Comparison of ENCODE assay signal across 8 cellular contexts in the genomic region with DNA sequence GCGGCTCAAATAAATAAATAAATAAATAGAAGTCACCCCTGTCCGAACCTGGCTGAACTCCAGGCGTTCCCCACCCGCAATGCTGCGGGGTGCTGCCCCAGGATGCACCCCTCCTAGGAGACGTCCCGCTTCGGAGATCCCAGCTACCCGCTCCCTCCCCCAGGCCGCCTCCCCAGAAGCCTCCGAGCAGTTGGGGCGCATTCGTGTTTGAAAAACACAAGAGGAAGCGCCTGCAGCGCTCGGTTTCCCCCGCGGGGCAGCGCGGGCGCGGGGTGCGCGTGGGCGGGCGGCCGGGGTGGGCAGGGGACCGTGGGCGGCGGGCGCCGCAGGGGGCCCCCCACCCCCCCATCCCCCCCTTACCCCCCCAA. TPM values are rescaled to one million over a fixed set of nuclear protein-coding genes. Genes with fewer than 3 reads are reported as not detected.
DNase-seq lines count a peak whose midpoint lies in the region; ATAC-seq and TF ChIP-seq lines count a peak whose summit lies in the region.

No MANE protein-coding gene starts in this region.

- H3K4ac ChIP-seq in trophoblast cell (ENCODE audit: low read depth, low read length): peak overlapping the region; percentile 33

- H4K8ac ChIP-seq in trophoblast cell (ENCODE audit: low read depth, low read length): peak overlapping the region; percentile 78

- H3K27me3 ChIP-seq in Caco-2 (replicated peaks; ENCODE audit: control insufficient read depth, insufficient read depth, low read length) (no peaks in the 10 kb centered on the region), Karpas-422 (ENCODE audit: low read length) (no peaks in the 10 kb centered on the region), cardiac muscle cell (peaks cover 22% of the 10 kb centered on the region), trophoblast cell (ENCODE audit: insufficient read depth, low read length) (no peaks in the 10 kb centered on the region)

- H2AK5ac ChIP-seq in trophoblast cell (ENCODE audit: low read length): peak overlapping the region; percentile 29

- H4K20me1 ChIP-seq in Karpas-422 (ENCODE audit: insufficient read depth, low read depth, low read length): no peaks in the 10 kb centered on the region

- H2AFZ ChIP-seq in Karpas-422 (ENCODE audit: low read length): peak overlapping the region; percentile 39; the same call in 1 of the 2 replicates
- H2AFZ ChIP-seq in trophoblast cell (ENCODE audit: insufficient read depth, low read length, poor library complexity): no peak overlapping the region

- peak overlapping the region; percentile 58 for H4K12ac ChIP-seq in trophoblast cell (ENCODE audit: low read depth, low read length)

- peak; percentile 17 to 45 for ATAC-seq in activated naive CD4-positive, alpha-beta T cell treated with anti-CD3 and anti-CD28 coated beads, Interleukin-2, amount 50 U/mL, for 72 hours
- ATAC-seq in GM18858 (IDR thresholded peaks at IDR 0.05; ENCODE audit: unreplicated experiment) (no peak), HG02840 (IDR thresholded peaks at IDR 0.05; ENCODE audit: low FRiP score, unreplicated experiment) (no peak)

- H3K9me3 Mint-ChIP-seq in Caco-2 (ENCODE audit: unreplicated experiment): no peaks in the 10 kb centered on the region
- H3K9me3 Mint-ChIP-seq in activated naive CD4-positive, alpha-beta T cell treated with anti-CD3 and anti-CD28 coated beads, Interleukin-2, amount 50 U/mL, for 72 hours: peaks cover 7 to 14% of the 10 kb centered on the region in 2 donors

- intact Hi-C loops in Caco-2 (cut with micrococcal nuclease; ENCODE audit: unreplicated experiment): loop anchor here (1.0 kb wide), 4 partner anchors 15 to 56 kb away; no protein-coding TSS in a partner anchor

- H3K4me3 Mint-ChIP-seq in Caco-2 (ENCODE audit: unreplicated experiment): peak overlapping the region; percentile 68

- no peak overlapping the region for H2BK12ac ChIP-seq in trophoblast cell (ENCODE audit: low read length)

- H3K9me3 ChIP-seq in Caco-2: no peaks in the 10 kb centered on the region
- H3K9me3 ChIP-seq in Karpas-422 (ENCODE audit: low read length): no peaks in the 10 kb centered on the region
- H3K9me3 ChIP-seq in cardiac muscle cell (ENCODE audit: low read depth): no peaks in the 10 kb centered on the region
- H3K9me3 ChIP-seq in trophoblast cell (ENCODE audit: insufficient read depth, low read depth, low read length): no peaks in the 10 kb centered on the region

- no peak overlapping the region for H3K23ac ChIP-seq in trophoblast cell (ENCODE audit: low read length)

- peak overlapping the region; percentile 72 for H3K27ac ChIP-seq in Karpas-422 (ENCODE audit: low read length)
- H3K27ac ChIP-seq in cardiac muscle cell: no peak overlapping the region
- H3K27ac ChIP-seq in trophoblast cell (ENCODE audit: low read depth, low read length): no peak overlapping the region

- H3K79me2 ChIP-seq in Karpas-422 (ENCODE audit: low read length) (no peaks in the 10 kb centered on the region), trophoblast cell (ENCODE audit: control insufficient read depth, insufficient read depth, low read length, poor library complexity) (peaks cover 4% of the 10 kb centered on the region)

- no peaks in the 10 kb centered on the region for H3K27me3 Mint-ChIP-seq in Caco-2 (ENCODE audit: insufficient read depth, unreplicated experiment)

- H3K18ac ChIP-seq in trophoblast cell (ENCODE audit: low read length): peak overlapping the region; percentile 64

- H2BK120ac ChIP-seq in trophoblast cell (ENCODE audit: insufficient read depth, low read length, poor library complexity): peak overlapping the region; percentile 77

- peak overlapping the region; percentile 63 for H3K4me3 ChIP-seq in Caco-2 (ENCODE audit: low read depth, low read length)
- peak overlapping the region; percentile 66 for H3K4me3 ChIP-seq in Karpas-422 (ENCODE audit: low read length)
- H3K4me3 ChIP-seq in cardiac muscle cell: peak overlapping the region; percentile 27
- peak overlapping the region; percentile 65 for H3K4me3 ChIP-seq in trophoblast cell (ENCODE audit: low read depth, low read length)

- H3K27ac Mint-ChIP-seq in Caco-2 (ENCODE audit: unreplicated experiment): peak overlapping the region; percentile 97
- H3K27ac Mint-ChIP-seq in activated naive CD4-positive, alpha-beta T cell treated with anti-CD3 and anti-CD28 coated beads, Interleukin-2, amount 50 U/mL, for 72 hours: peak overlapping the region in 1 of 2 donors; percentile 85

- peak overlapping the region; percentile 80 for H3K9ac ChIP-seq in Karpas-422 (ENCODE audit: low read length)
- no peak overlapping the region for H3K9ac ChIP-seq in trophoblast cell (ENCODE audit: low read length)

- peaks cover 25% of the 10 kb centered on the region for H3K4me1 Mint-ChIP-seq in Caco-2 (ENCODE audit: low read depth, unreplicated experiment)

- peaks cover 19% of the 10 kb centered on the region for H3K79me1 ChIP-seq in trophoblast cell (ENCODE audit: low read length)

- peak overlapping the region; percentile 78 for H3K4me2 ChIP-seq in Karpas-422 (ENCODE audit: low read depth, low read length, poor library complexity, severe bottlenecking)
- H3K4me2 ChIP-seq in trophoblast cell (ENCODE audit: low read length): peak overlapping the region; percentile 80

- H3K36me3 ChIP-seq in Caco-2 (ENCODE audit: control insufficient read depth, insufficient read depth, low read length) (no peaks in the 10 kb centered on the region), Karpas-422 (ENCODE audit: insufficient read depth, low read length) (no peaks in the 10 kb centered on the region; the same call in 1 of the 2 replicates), cardiac muscle cell (no peaks in the 10 kb centered on the region), trophoblast cell (ENCODE audit: control insufficient read depth in 1 of 2, insufficient read depth in 2 of 2, low read length in 2 of 2) (no peaks in the 10 kb centered on the region)

- H3K4me1 ChIP-seq in Caco-2 (peaks cover 29% of the 10 kb centered on the region), Karpas-422 (ENCODE audit: low read length) (peaks cover 65% of the 10 kb centered on the region), cardiac muscle cell (ENCODE audit: low read depth) (no peaks in the 10 kb centered on the region), trophoblast cell (ENCODE audit: control insufficient read depth in 1 of 2, insufficient read depth in 2 of 2, low read length in 2 of 2) (peaks cover 22 to 27% of the 10 kb centered on the region in 2 experiments)

- no TSS peak for BruUV-seq in Caco-2 (replicated peaks; lab: Mats Ljungman, UMichigan)

- H3K14ac ChIP-seq in trophoblast cell (ENCODE audit: low read length): no peak overlapping the region

- peak overlapping the region; percentile 58 for H4K91ac ChIP-seq in trophoblast cell (ENCODE audit: low read depth, low read length)

- CTCF ChIA-PET in Caco-2 (lab: Charles Lee): interaction anchor here (0.7 to 1.3 kb wide), 2 partner anchors 10 to 25 kb away, joined by 3 to 9 read pairs; no protein-coding TSS in a partner anchor

- POLR2A ChIA-PET in Caco-2 (lab: Charles Lee): interaction anchor here (1.3 to 2.9 kb wide), 3 partner anchors 10 to 34 kb away, joined by 11 to 25 read pairs (median 13); partner anchors contain the start of gene SERPINB1

- WGBS in trophoblast cell (ENCODE audit: extremely low coverage, insufficient coverage, insufficient read length): no CpG with 5 or more reads among the region's 32 CpGs

- TF ChIP-seq CTCF in Caco-2 (IDR thresholded peaks at IDR 0.05; ENCODE audit: insufficient read depth in 1 of 2, low read depth in 1 of 2, low read length in 1 of 2, severe bottlenecking in 1 of 2, unreplicated experiment in 1 of 2) (no peak), cardiac muscle cell (IDR thresholded peaks at IDR 0.05; ENCODE audit: low read depth, low read length) (no peak)

- no peaks in the 10 kb centered on the region for H3K9me2 ChIP-seq in Karpas-422 (replicated peaks; ENCODE audit: insufficient read depth, low read length)

- H2BK5ac ChIP-seq in trophoblast cell (ENCODE audit: low read depth, low read length, poor library complexity): peak overlapping the region; percentile 52

- peak in 1 of 2 experiments; percentile 13 for DNase-seq in Caco-2
- peak; percentile 75 for DNase-seq in Karpas-422
- DNase-seq in activated naive CD4-positive, alpha-beta T cell treated with anti-CD3 and anti-CD28 coated beads, Interleukin-2, amount 50 U/mL, for 72 hours (ENCODE audit: low spot score in 2 of 2): peak in 1 of 2 donors; percentile 33
- peak in 1 of 2 donors; percentile 19 for DNase-seq in cardiac muscle cell (ENCODE audit: low read depth in 1 of 2, low spot score in 1 of 2)
- no peak for DNase-seq in trophoblast cell
- no peak for DNase-seq in UCSD-AML1 (lab: John Stamatoyannopoulos, UW; ENCODE audit: unreplicated experiment)

- peaks cover 9% of the 10 kb centered on the region for H3K36me3 Mint-ChIP-seq in Caco-2 (ENCODE audit: insufficient read depth, unreplicated experiment)
- H3K36me3 Mint-ChIP-seq in activated naive CD4-positive, alpha-beta T cell treated with anti-CD3 and anti-CD28 coated beads, Interleukin-2, amount 50 U/mL, for 72 hours: peaks cover 13 to 30% of the 10 kb centered on the region in 2 donors

RNA-seq across cellular contexts. Expression of gene SERPINB9, which starts 27.3 kb away (rescaled TPM):
- total RNA-seq in Caco-2 (2022): 3.1 and 3.5 TPM in 2 replicates
- 55.6 and 107 TPM in 2 replicates for total RNA-seq in Karpas-422 (2014; rRNA removed; shearing (Covaris generic); ENCODE audit: low replicate concordance)
- total RNA-seq in activated naive CD4-positive, alpha-beta T cell treated with anti-CD3 and anti-CD28 coated beads, Interleukin-2, amount 50 U/mL, for 72 hours: 100 to 1,000 TPM in 1 of 2 donors, 10 to 100 TPM in 1; 51.3 to 102 TPM
- 4.5 and 5.4 TPM in 2 replicates for total RNA-seq in cardiac muscle cell
- 5.3 and 6.6 TPM in 2 replicates for polyA plus RNA-seq in cardiac muscle cell
- 414 and 460 TPM in 2 replicates for polyA plus RNA-seq in trophoblast cell (2013)

RNA-seq across cellular contexts. Expression of gene SERPINB1, which starts 34.2 kb away (rescaled TPM):
- total RNA-seq in Caco-2 (2022): 75.6 and 81.9 TPM in 2 replicates
- 0.22 TPM in 1 of 2 replicates, not detected in the other for total RNA-seq in Karpas-422 (2014; rRNA removed; shearing (Covaris generic); ENCODE audit: low replicate concordance)
- total RNA-seq in activated naive CD4-positive, alpha-beta T cell treated with anti-CD3 and anti-CD28 coated beads, Interleukin-2, amount 50 U/mL, for 72 hours: 100 to 1,000 TPM; 121 to 169 TPM
- 3.2 and 8.7 TPM in 2 replicates for total RNA-seq in cardiac muscle cell
- 6.5 and 9.8 TPM in 2 replicates for polyA plus RNA-seq in cardiac muscle cell
- 17.0 and 17.4 TPM in 2 replicates for polyA plus RNA-seq in trophoblast cell (2013)

Comparison
In these comparisons a context has a peak if more than half of its experiments do, and no peak if none do; other contexts are left out.
1. ATAC-seq: peak in activated naive CD4-positive, alpha-beta T cell treated with anti-CD3 and anti-CD28 coated beads, Interleukin-2, amount 50 U/mL, for 72 hours (2 of 2); none in GM18858 (single experiment) and HG02840 (single experiment).
2. Peak in every context shown above with its lines, with median percentiles within 50 percentile points of each other: H3K4me3 ChIP-seq.